In the genomic region with DNA sequence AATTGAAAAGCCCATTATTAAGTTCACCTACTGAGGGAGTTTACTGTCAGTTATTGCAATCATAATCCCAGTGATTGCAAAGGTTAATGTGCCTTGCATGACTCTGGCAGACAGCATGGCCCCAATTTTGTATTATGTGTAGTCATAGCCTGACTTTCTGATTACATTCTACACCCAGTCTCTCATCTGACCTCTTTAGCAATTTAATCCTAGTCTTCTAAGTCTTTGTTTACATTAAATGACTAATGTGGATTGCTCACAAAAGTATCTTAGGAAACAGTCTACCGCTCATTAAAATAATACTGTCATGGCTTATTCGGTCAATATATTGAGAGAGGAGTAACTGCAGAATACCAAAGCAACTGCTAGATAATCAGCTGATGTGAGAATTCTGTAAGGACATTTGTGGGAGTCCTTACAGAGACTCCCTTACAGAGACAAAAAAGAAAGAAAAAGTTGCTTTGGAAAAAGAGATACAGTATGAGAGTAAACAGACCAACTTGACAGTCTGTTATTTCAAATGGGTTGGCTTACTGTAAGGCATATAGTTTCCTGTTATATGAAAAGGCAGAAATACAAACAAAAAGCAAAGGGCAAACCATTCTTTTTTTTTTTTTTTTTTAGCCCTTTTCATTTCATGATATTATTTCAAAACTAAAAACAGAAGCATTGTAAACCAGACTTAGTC, we compare ENCODE assay signal across 10 cellular contexts. TPM values are rescaled to one million over a fixed set of nuclear protein-coding genes. Genes with fewer than 3 reads are reported as not detected.
DNase-seq lines count a peak whose midpoint lies in the region; TF ChIP-seq lines count a peak whose summit lies in the region.
"Had no signal": no experiment of that assay in that cellular context is flagged by ENCODE, and none has a peak within 500 bp of the region (broad histone marks: within the 10 kb centered on the region; RNA-seq: fewer than 3 reads in every experiment).

No MANE protein-coding gene starts in this region.

- no peak overlapping the region for H3K4me3 Mint-ChIP-seq in endodermal cell

- no peaks in the 10 kb centered on the region for H3K27me3 ChIP-seq in endodermal cell (ENCODE audit: control insufficient read depth, insufficient read depth, low read length, poor library complexity, severe bottlenecking)
- no peaks in the 10 kb centered on the region for H3K27me3 ChIP-seq in effector memory CD4-positive, alpha-beta T cell (replicated peaks; ENCODE audit: control insufficient read depth, insufficient read depth, low read length, poor library complexity, severe bottlenecking)
- H3K27me3 ChIP-seq: gastroesophageal sphincter had no signal

- peak; percentile 22 for DNase-seq in GM03348 (ENCODE audit: low spot score)
- peak; percentile 78 for DNase-seq in NCI-H460 (ENCODE audit: extremely low read depth, low read depth)
- DNase-seq in endodermal cell, result no peak
- peak; percentile 2 for DNase-seq in pulmonary artery endothelial cell (ENCODE audit: low read depth, low spot score)
- no peak for DNase-seq in SHP77 treated with DMSO at 0.1 percent for 48 hours (lab: John Stamatoyannopoulos, UW)
- no peak for DNase-seq in effector memory CD4-positive, alpha-beta T cell
- no peak for DNase-seq in SK-N-DZ (ENCODE audit: low spot score)
- DNase-seq: KG1; stimulated activated CD8-positive, alpha-beta memory T cell treated with anti-CD3 and anti-CD28 coated beads, Interleukin-4, amount 100 ng/mL, for 48 hours had no signal

- no peaks in the 10 kb centered on the region for H3K27me3 Mint-ChIP-seq in endodermal cell (ENCODE audit: insufficient read depth)

- peak overlapping the region; percentile 78 for H3K27ac Mint-ChIP-seq in endodermal cell

- H3K4me1 Mint-ChIP-seq in endodermal cell, result peaks cover 53% of the 10 kb centered on the region

- 67% methylated on average over 2 of the region's 2 CpGs; no CpG with 5 or more reads in 1 of the 2 experiments for WGBS in endodermal cell (ENCODE audit: insufficient coverage in 1 of 2, insufficient read length in 1 of 2), 2 experiments

- H3K4me1 ChIP-seq in endodermal cell (ENCODE audit: control insufficient read depth, insufficient read depth, low read length), result peaks cover 19% of the 10 kb centered on the region
- no peaks in the 10 kb centered on the region for H3K4me1 ChIP-seq in effector memory CD4-positive, alpha-beta T cell (ENCODE audit: control insufficient read depth, insufficient read depth, low read length, poor library complexity, severe bottlenecking)

- H3K36me3 ChIP-seq in endodermal cell (ENCODE audit: control insufficient read depth, insufficient read depth, low read length), result peaks cover 30% of the 10 kb centered on the region
- peaks cover 42% of the 10 kb centered on the region for H3K36me3 ChIP-seq in effector memory CD4-positive, alpha-beta T cell (ENCODE audit: control insufficient read depth, insufficient read depth, low read length)

- H3K9me3 ChIP-seq in endodermal cell (ENCODE audit: control insufficient read depth, low read length), result no peaks in the 10 kb centered on the region
- H3K9me3 ChIP-seq in effector memory CD4-positive, alpha-beta T cell (ENCODE audit: control insufficient read depth, low read length), result no peaks in the 10 kb centered on the region
- H3K9me3 ChIP-seq: gastroesophageal sphincter had no signal

- no peak for TF ChIP-seq CTCF in endodermal cell (conservative IDR thresholded peaks at IDR 0.05)

- H3K36me3 Mint-ChIP-seq in endodermal cell (ENCODE audit: low read depth), result peaks cover 23% of the 10 kb centered on the region

- H3K9me3 Mint-ChIP-seq in endodermal cell, result no peaks in the 10 kb centered on the region

- H3K4me3 ChIP-seq in endodermal cell (ENCODE audit: low read length), result peak overlapping the region; percentile 65
- H3K4me3 ChIP-seq in effector memory CD4-positive, alpha-beta T cell (ENCODE audit: insufficient read depth, low read depth, low read length, poor library complexity, severe bottlenecking), result no peak overlapping the region
- H3K4me3 ChIP-seq: gastroesophageal sphincter had no signal

- no peak overlapping the region for H3K27ac ChIP-seq in endodermal cell (ENCODE audit: low read depth, low read length)
- H3K27ac ChIP-seq in effector memory CD4-positive, alpha-beta T cell (ENCODE audit: insufficient read depth, low read length, poor library complexity, severe bottlenecking), result no peak overlapping the region
- H3K27ac ChIP-seq: gastroesophageal sphincter had no signal

- H3K9ac ChIP-seq in endodermal cell (ENCODE audit: extremely low read depth, low read length, poor library complexity, severe bottlenecking), result peak overlapping the region; percentile 39

RNA-seq across cellular contexts. Expression of a gene that starts 42.8 kb away (rescaled TPM):
- 18.6 and 22.3 TPM in 2 replicates for total RNA-seq in NCI-H460 (2014; rRNA removed; shearing (Covaris generic))
- polyA plus RNA-seq in NCI-H460 (2014; cell fraction: nucleus; rRNA removed), result 12.3 and 28.1 TPM in 2 replicates
- total RNA-seq in endodermal cell, result 10 to 100 TPM; 60.5 to 75.9 TPM
- 55.6 TPM for polyA plus RNA-seq in endodermal cell (2013, experiment 1 of 2)
- 51.5 TPM for polyA plus RNA-seq in endodermal cell (2013, experiment 2 of 2)
- total RNA-seq in pulmonary artery endothelial cell, result 28.4 and 30.7 TPM in 2 replicates
- polyA plus RNA-seq in SK-N-DZ (2014; cell fraction: cytosol; rRNA removed), result 5.6 and 9.2 TPM in 2 replicates
- 10.7 and 37.7 TPM in 2 replicates for polyA plus RNA-seq in SK-N-DZ (2014; cell fraction: nucleus; rRNA removed)

Comparison
In these comparisons a context has a peak if more than half of its experiments do, and no peak if none do; other contexts are left out.
1. DNase-seq: peak in GM03348 (single experiment), NCI-H460 (single experiment) and pulmonary artery endothelial cell (single experiment); none in endodermal cell (single experiment), SHP77 treated with DMSO at 0.1 percent for 48 hours (single experiment), effector memory CD4-positive, alpha-beta T cell (0 of 3) and SK-N-DZ (single experiment).